ENCODE assay signal across 1 cellular context in genomic region chr18:42473611-42474010, GRCh38.
TF ChIP-seq lines count a peak whose summit lies in the region.

No MANE protein-coding gene starts in this region.

TF ChIP-seq in GM23338, 12 proteins besides CTCF, POLR2A, EP300 and RAD21 (continued from another document):
- no peak for TF ChIP-seq ZNF462 (CRISPR knock-in tag; IDR thresholded peaks at IDR 0.05)
- no peak for TF ChIP-seq EZH2 (IDR thresholded peaks at IDR 0.05; ENCODE audit: low read depth, unreplicated experiment)
- TF ChIP-seq ETS1 (IDR thresholded peaks at IDR 0.05), result no peak
- TF ChIP-seq EZH2phosphoT487 (IDR thresholded peaks at IDR 0.05; ENCODE audit: unreplicated experiment), result no peak
- no peak for TF ChIP-seq STAT1 (IDR thresholded peaks at IDR 0.05; ENCODE audit: unreplicated experiment)
- TF ChIP-seq JUNB (IDR thresholded peaks at IDR 0.05; ENCODE audit: unreplicated experiment), result no peak
- no peak for TF ChIP-seq NANOG (IDR thresholded peaks at IDR 0.05; ENCODE audit: borderline replicate concordance)
